In genomic region chr17:7111784-7112526, GRCh38 we compare ENCODE assay signal across 19 cellular contexts. TPM values are rescaled to one million over a fixed set of nuclear protein-coding genes. Genes with fewer than 3 reads are reported as not detected.
"Had no signal": no experiment of that assay in that cellular context is flagged by ENCODE, and none has a peak within 500 bp of the region (broad histone marks: within the 10 kb centered on the region; RNA-seq: fewer than 3 reads in every experiment).

No MANE protein-coding gene starts in this region.

- DNase-seq: activated B cell treated with CpG ODN at 0.5 μM for 24 hours; activated CD4-positive, alpha-beta memory T cell treated with anti-CD3 and anti-CD28 coated beads, Interleukin-2, amount 10 ng/mL, durations not matched to agents 7 days and 5 days; activated CD4-positive, alpha-beta T cell treated with anti-CD3 and anti-CD28 coated beads for 4 hours; activated CD8-positive, alpha-beta memory T cell treated with anti-CD3 and anti-CD28 coated beads, Interleukin-2, amount 10 ng/mL, durations not matched to agents 7 days and 5 days; activated naive CD4-positive, alpha-beta T cell treated with anti-CD3 and anti-CD28 coated beads for 36 hours; activated T-cell treated with anti-CD3 and anti-CD28 coated beads, Interleukin-2, amount 50 U/mL, for 1 hour; anterior cingulate cortex; colonic mucosa; foreskin keratinocyte; left cardiac atrium; lower lobe of right lung; occipital lobe had no signal

- H3K27ac ChIP-seq: colonic mucosa, foreskin keratinocyte, hepatocyte, lower lobe of right lung, tibial nerve had no signal

- H3K4me2 ChIP-seq: hepatocyte had no signal

- H3K4me3 ChIP-seq: colonic mucosa, hepatocyte, lower lobe of right lung, tibial nerve had no signal

- H2AFZ ChIP-seq: hepatocyte had no signal

- H3K4me1 ChIP-seq: colonic mucosa, foreskin keratinocyte had no signal

- H3K79me2 ChIP-seq: hepatocyte had no signal

- ATAC-seq: activated T-helper 17 cell treated with anti-CD3 and anti-CD28 coated beads, Interleukin-2, amount 50 U/mL, for 72 hours; foreskin keratinocyte; left cardiac atrium; lower lobe of right lung had no signal

- H3K36me3 ChIP-seq: colonic mucosa, lower lobe of right lung, tibial nerve had no signal

- H3K27me3 ChIP-seq: colonic mucosa, hepatocyte had no signal

- H3K9me3 ChIP-seq: colonic mucosa, lower lobe of right lung, tibial nerve had no signal

RNA-seq across cellular contexts. Expression of gene ASGR2, which starts 2.7 kb away (rescaled TPM):
- total RNA-seq: activated B cell treated with CpG ODN at 0.5 μM for 24 hours; activated CD4-positive, alpha-beta memory T cell treated with anti-CD3 and anti-CD28 coated beads, Interleukin-2, amount 10 ng/mL, durations not matched to agents 7 days and 5 days; activated CD8-positive, alpha-beta memory T cell treated with anti-CD3 and anti-CD28 coated beads, Interleukin-2, amount 10 ng/mL, durations not matched to agents 7 days and 5 days; activated naive CD4-positive, alpha-beta T cell treated with anti-CD3 and anti-CD28 coated beads for 36 hours; activated T-helper 17 cell treated with anti-CD3 and anti-CD28 coated beads, Interleukin-2, amount 50 U/mL, for 72 hours; epithelial cell of proximal tubule; fibroblast of lung; foreskin keratinocyte; mesothelial cell of epicardium; occipital lobe had no signal
- polyA plus RNA-seq: fibroblast of lung, foreskin keratinocyte had no signal

RNA-seq across cellular contexts. Expression of gene CLEC10A, which starts 31.9 kb away (rescaled TPM):
- total RNA-seq: activated B cell treated with CpG ODN at 0.5 μM for 24 hours; activated CD4-positive, alpha-beta memory T cell treated with anti-CD3 and anti-CD28 coated beads, Interleukin-2, amount 10 ng/mL, durations not matched to agents 7 days and 5 days; activated CD8-positive, alpha-beta memory T cell treated with anti-CD3 and anti-CD28 coated beads, Interleukin-2, amount 10 ng/mL, durations not matched to agents 7 days and 5 days; activated naive CD4-positive, alpha-beta T cell treated with anti-CD3 and anti-CD28 coated beads for 36 hours; activated T-helper 17 cell treated with anti-CD3 and anti-CD28 coated beads, Interleukin-2, amount 50 U/mL, for 72 hours; epithelial cell of proximal tubule; fibroblast of lung; foreskin keratinocyte; mesothelial cell of epicardium; occipital lobe; progenitor cell of endocrine pancreas had no signal
- polyA plus RNA-seq: fibroblast of lung, foreskin keratinocyte had no signal
